Comparison of ENCODE assay signal across 20 cellular contexts in genomic region chr9:131475111-131475955, GRCh38. TPM values are rescaled to one million over a fixed set of nuclear protein-coding genes. Genes with fewer than 3 reads are reported as not detected.
A peak's percentile ranks its signal among the peaks of the same experiment; 100 is the strongest.
DNase-seq lines count a peak whose midpoint lies in the region; ATAC-seq and TF ChIP-seq lines count a peak whose summit lies in the region.
"Had no signal": no experiment of that assay in that cellular context is flagged by ENCODE, and none has a peak within 500 bp of the region (broad histone marks: within the 10 kb centered on the region; RNA-seq: fewer than 3 reads in every experiment).

No MANE protein-coding gene starts in this region.

- peaks cover 53% of the 10 kb centered on the region for H3K79me2 ChIP-seq in GM23338 (replicated peaks; ENCODE audit: insufficient read depth)
- peaks cover 23% of the 10 kb centered on the region; the same call in 1 of the 2 replicates for H3K79me2 ChIP-seq in PC-9 (ENCODE audit: low read depth)

- H3K27me3 Mint-ChIP-seq in GM23338 (ENCODE audit: insufficient read depth, low read depth, poor library complexity) = peaks cover 27% of the 10 kb centered on the region
- H3K27me3 Mint-ChIP-seq in progenitor cell of endocrine pancreas = no peaks in the 10 kb centered on the region
- H3K27me3 Mint-ChIP-seq: B cell; dendritic cell treated with granulocyte-macrophage colony-stimulating factor and Interleukin-4, amounts not matched to agents 40 ng/mL and 50 ng/mL, for 4 days had no signal

- peak overlapping the region; percentile 55; the same call in 1 of the 2 replicates for H3K27ac ChIP-seq in GM23338 (ENCODE audit: low read depth)
- H3K27ac ChIP-seq in PC-9 = no peak overlapping the region
- peak overlapping the region; percentile 84 for H3K27ac ChIP-seq in left ventricle myocardium inferior (replicated peaks)
- H3K27ac ChIP-seq: testis had no signal

- DNase-seq in GM23338 (ENCODE audit: low spot score) (no peak), PC-9 (no peak), left ventricle myocardium inferior (no peak), progenitor cell of endocrine pancreas (ENCODE audit: low spot score, unreplicated experiment) (no peak), RKO (ENCODE audit: low spot score) (no peak)
- DNase-seq: activated CD4-positive, CD25-positive, alpha-beta regulatory T cell; GDM1; HFFc6; mesenchymal stem cell; MM.1S; NCI-H187; SHP77 treated with DMSO at 0.1 percent for 48 hours; stimulated activated CD4-positive, alpha-beta T cell treated with anti-CD3 and anti-CD28 coated beads, Interleukin-2, amount 100 ng/mL, for 24 hours; testis had no signal

- no peak overlapping the region for H3K4me3 ChIP-seq in GM23338
- H3K4me3 ChIP-seq in PC-9 = no peak overlapping the region
- H3K4me3 ChIP-seq in left ventricle myocardium inferior = no peak overlapping the region
- H3K4me3 ChIP-seq: GM12878, testis had no signal

- CTCF ChIA-PET in PC-9 (lab: Charles Lee) = no interaction called here

- 0 out of 2 replicates have a peak overlapping the region, but pooled peaks have one; percentile 40 for H3K27ac Mint-ChIP-seq in GM23338
- peak overlapping the region; percentile 77 for H3K27ac Mint-ChIP-seq in progenitor cell of endocrine pancreas
- H3K27ac Mint-ChIP-seq: dendritic cell treated with granulocyte-macrophage colony-stimulating factor and Interleukin-4, amounts not matched to agents 40 ng/mL and 50 ng/mL, for 4 days; HFFc6 had no signal

- no peaks in the 10 kb centered on the region; the same call in 2 of the 3 replicates for H3K9me3 Mint-ChIP-seq in GM23338
- H3K9me3 Mint-ChIP-seq in progenitor cell of endocrine pancreas (ENCODE audit: low read depth) = no peaks in the 10 kb centered on the region
- H3K9me3 Mint-ChIP-seq: dendritic cell treated with granulocyte-macrophage colony-stimulating factor and Interleukin-4, amounts not matched to agents 40 ng/mL and 50 ng/mL, for 4 days; HFFc6 had no signal

- no peak overlapping the region for H3K4me3 Mint-ChIP-seq in GM23338
- H3K4me3 Mint-ChIP-seq in progenitor cell of endocrine pancreas (ENCODE audit: low read depth) = no peak overlapping the region
- H3K4me3 Mint-ChIP-seq: B cell; dendritic cell treated with granulocyte-macrophage colony-stimulating factor and Interleukin-4, amounts not matched to agents 40 ng/mL and 50 ng/mL, for 4 days; HFFc6 had no signal

- H3F3A ChIP-seq in GM23338 (replicated peaks; ENCODE audit: low read depth) (peaks cover 47% of the 10 kb centered on the region), PC-9 (ENCODE audit: insufficient read depth, low read depth) (peaks cover 16% of the 10 kb centered on the region)

- no peak for ATAC-seq in GM23338
- ATAC-seq in HG02678 (IDR thresholded peaks at IDR 0.05; ENCODE audit: unreplicated experiment) = no peak
- ATAC-seq in HG03432 (IDR thresholded peaks at IDR 0.05; ENCODE audit: unreplicated experiment) = no peak
- ATAC-seq: sciatic nerve had no signal

- TF ChIP-seq CTCF in GM23338 (conservative IDR thresholded peaks at IDR 0.05; ENCODE audit: low read depth in 2 of 2) (no peak), PC-9 (conservative IDR thresholded peaks at IDR 0.05) (no peak), left ventricle myocardium inferior (IDR thresholded peaks at IDR 0.05; ENCODE audit: borderline replicate concordance) (no peak), progenitor cell of endocrine pancreas (IDR thresholded peaks at IDR 0.05; ENCODE audit: unreplicated experiment) (no peak)

- no peak overlapping the region for H3K4me2 ChIP-seq in GM23338
- no peak overlapping the region for H3K4me2 ChIP-seq in PC-9

- TSS peak; percentile 25 for BruUV-seq in PC-9 (replicated peaks; lab: Mats Ljungman, UMichigan)

- H3K9me3 ChIP-seq in PC-9 (ENCODE audit: insufficient read depth, low read depth) (no peaks in the 10 kb centered on the region), left ventricle myocardium inferior (replicated peaks) (peaks cover 11% of the 10 kb centered on the region)
- H3K9me3 ChIP-seq: testis had no signal

- H3K36me3 ChIP-seq in GM23338 (ENCODE audit: insufficient read depth) (peaks cover 80% of the 10 kb centered on the region), PC-9 (ENCODE audit: low read depth) (peaks cover 27% of the 10 kb centered on the region), left ventricle myocardium inferior (peaks cover 100% of the 10 kb centered on the region)

- H3K4me1 Mint-ChIP-seq in GM23338 (0 out of 3 replicates have a peak, but pooled peaks cover 2% of the 10 kb centered on the region), progenitor cell of endocrine pancreas (ENCODE audit: low read depth) (peaks cover 11% of the 10 kb centered on the region)

- H3K36me3 Mint-ChIP-seq in GM23338 (ENCODE audit: low read depth) (peaks cover 96% of the 10 kb centered on the region), progenitor cell of endocrine pancreas (ENCODE audit: insufficient read depth) (peaks cover 33% of the 10 kb centered on the region)

- H3K27me3 ChIP-seq in GM23338 (ENCODE audit: insufficient read depth) (no peaks in the 10 kb centered on the region), PC-9 (ENCODE audit: insufficient read depth, low read depth) (no peaks in the 10 kb centered on the region), left ventricle myocardium inferior (ENCODE audit: low read depth) (no peaks in the 10 kb centered on the region)
- H3K27me3 ChIP-seq: testis had no signal

- POLR2A ChIA-PET in PC-9 (lab: Charles Lee; ENCODE audit: unreplicated experiment) = no interaction called here

- H3K4me1 ChIP-seq in GM23338 (ENCODE audit: insufficient read depth) (no peaks in the 10 kb centered on the region), PC-9 (replicated peaks; ENCODE audit: insufficient read depth) (no peaks in the 10 kb centered on the region), left ventricle myocardium inferior (peaks cover 39% of the 10 kb centered on the region)
- H3K4me1 ChIP-seq: testis had no signal

- H3K9me2 ChIP-seq in GM23338 (ENCODE audit: insufficient read depth) = no peaks in the 10 kb centered on the region
- H3K9me2 ChIP-seq in PC-9 (ENCODE audit: insufficient read depth) = no peaks in the 10 kb centered on the region

- H2AFZ ChIP-seq in GM23338 (no peak overlapping the region), PC-9 (no peak overlapping the region)

- intact Hi-C loops in PC-9 (cut with micrococcal nuclease; ENCODE audit: unreplicated experiment) (no loop called here), left ventricle myocardium inferior (cut with micrococcal nuclease) (loop anchor here (10.0 kb wide), 1 partner anchor 111 kb away; no protein-coding TSS in a partner anchor)

- peaks cover 33% of the 10 kb centered on the region for H4K20me1 ChIP-seq in GM23338 (replicated peaks; ENCODE audit: insufficient read depth)
- H4K20me1 ChIP-seq in PC-9 (ENCODE audit: insufficient read depth) = peaks cover 67% of the 10 kb centered on the region

TF ChIP-seq in GM23338, 12 proteins besides CTCF, POLR2A, EP300 and RAD21 (continues in another document):
- TF ChIP-seq POLR2AphosphoS5 (IDR thresholded peaks at IDR 0.05; ENCODE audit: low read depth) (no peak; the same call in 1 of the 2 replicates), CREB1 (CRISPR knock-in tag; IDR thresholded peaks at IDR 0.05; ENCODE audit: low read depth) (no peak)

RNA-seq across cellular contexts. Expression of gene POMT1, which starts 27.4 kb away (rescaled TPM):
- total RNA-seq in GM23338 (2014; rRNA removed; shearing (Covaris generic)) = 23.7 and 32.4 TPM in 2 replicates
- polyA plus RNA-seq in GM23338 (2016; fragmentation: Nextera tagmentation; extraction: Ambion mirVana) = 17.7 and 20.2 TPM in 2 replicates
- total RNA-seq in PC-9 (2021) (35.3 and 45.8 TPM in 2 replicates), left ventricle myocardium inferior (19.3 TPM), progenitor cell of endocrine pancreas (61.0 and 64.3 TPM in 2 replicates)

RNA-seq across cellular contexts. Expression of gene UCK1, which starts 55.7 kb away (rescaled TPM):
- 34.6 and 35.9 TPM in 2 replicates for total RNA-seq in GM23338 (2014; rRNA removed; shearing (Covaris generic))
- polyA plus RNA-seq in GM23338 (2016; fragmentation: Nextera tagmentation; extraction: Ambion mirVana) = 23.4 and 24.8 TPM in 2 replicates
- total RNA-seq in PC-9 (2021) (31.7 and 33.5 TPM in 2 replicates), left ventricle myocardium inferior (23.0 TPM), progenitor cell of endocrine pancreas (32.4 and 32.8 TPM in 2 replicates)
